In the genomic region with DNA sequence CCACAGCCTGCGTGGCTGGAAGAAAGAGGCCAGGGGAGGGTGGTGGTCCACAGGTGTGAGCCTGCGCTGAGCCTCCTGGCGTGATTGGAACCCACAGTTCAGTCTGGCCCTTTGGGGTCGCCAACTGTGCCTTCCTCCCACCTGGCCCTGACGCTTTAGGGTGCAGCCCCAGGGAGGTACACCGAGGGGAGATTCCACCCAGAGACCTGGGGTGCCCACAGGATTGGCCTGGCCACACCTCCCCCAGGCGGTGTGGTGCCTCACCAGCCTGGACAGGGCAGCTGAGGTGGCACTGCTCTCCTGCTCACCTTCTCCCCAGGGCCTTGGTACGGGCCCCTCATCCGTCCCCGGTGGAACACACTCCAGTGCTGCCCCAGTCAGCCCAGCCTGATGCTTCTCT, we compare ENCODE assay signal across 8 cellular contexts. TPM values are rescaled to one million over a fixed set of nuclear protein-coding genes. Genes with fewer than 3 reads are reported as not detected.
A peak's percentile ranks its signal among the peaks of the same experiment; 100 is the strongest.
DNase-seq lines count a peak whose midpoint lies in the region; ATAC-seq, FAIRE-seq and TF ChIP-seq lines count a peak whose summit lies in the region.
"Had no signal": no experiment of that assay in that cellular context is flagged by ENCODE, and none has a peak within 500 bp of the region (broad histone marks: within the 10 kb centered on the region; RNA-seq: fewer than 3 reads in every experiment).

No MANE protein-coding gene starts in this region.

- H3K27ac ChIP-seq in astrocyte (ENCODE audit: low read depth, low read length) (no peak overlapping the region), neuronal stem cell (replicated peaks; ENCODE audit: low read length) (no peak overlapping the region), heart right ventricle (peak overlapping the region in 3 of 10 donors; percentile 4 to 67 (median 11))

- H3K4me1 ChIP-seq in astrocyte (ENCODE audit: insufficient read depth, low read length) (peaks cover 45% of the 10 kb centered on the region), neuronal stem cell (ENCODE audit: control insufficient read depth in 2 of 2, insufficient read depth in 1 of 2, low read depth in 1 of 2, low read length in 2 of 2) (peaks cover 9 to 19% of the 10 kb centered on the region in 2 donors), heart right ventricle (peaks cover 8 to 81% (median 43%) of the 10 kb centered on the region in 9 donors)

- H4K8ac ChIP-seq in neuronal stem cell (ENCODE audit: low read depth, low read length), result no peak overlapping the region

- ATAC-seq in heart right ventricle, result no peak
- ATAC-seq in HG02981 (IDR thresholded peaks at IDR 0.05; ENCODE audit: unreplicated experiment), result no peak

- intact Hi-C loops in heart right ventricle (cut with DNase I), result loop anchor here in 1 of 10 donors (5.0 kb wide), 1 partner anchor 50 kb away; a partner anchor contains a TSS

- H3K9me3 Mint-ChIP-seq in IgD-negative memory B cell (no peaks in the 10 kb centered on the region), astrocyte (ENCODE audit: unreplicated experiment) (no peaks in the 10 kb centered on the region)

- H3K9me3 ChIP-seq in astrocyte (ENCODE audit: insufficient read depth, low read depth, low read length) (no peaks in the 10 kb centered on the region), neuronal stem cell (replicated peaks in 1 of 2; ENCODE audit: control insufficient read depth in 2 of 2, insufficient read depth in 1 of 2, low read depth in 1 of 2, low read length in 2 of 2) (no peaks in the 10 kb centered on the region), heart right ventricle (no peaks in the 10 kb centered on the region)

- H3K4me3 ChIP-seq in astrocyte (ENCODE audit: insufficient read depth, low read depth, low read length) (no peak overlapping the region), neuronal stem cell (ENCODE audit: low read length in 2 of 2) (no peak overlapping the region), heart right ventricle (no peak overlapping the region)

- no peak overlapping the region for H3K9ac ChIP-seq in astrocyte (ENCODE audit: low read length)
- peak overlapping the region; percentile 12 for H3K9ac ChIP-seq in neuronal stem cell (ENCODE audit: low read depth, low read length, poor library complexity)

- DNase-seq in astrocyte (ENCODE audit: low read depth) (no peak), neuronal stem cell (ENCODE audit: low spot score) (no peak), heart right ventricle (no peak), GM19240 (ENCODE audit: insufficient read length, low spot score) (no peak)
- DNase-seq: activated CD4-positive, alpha-beta T cell treated with anti-CD3 and anti-CD28 coated beads for 1 hour had no signal

- peaks cover 22 to 35% (median 31%) of the 10 kb centered on the region in 3 donors for H3K4me1 Mint-ChIP-seq in IgD-negative memory B cell
- peaks cover 11% of the 10 kb centered on the region for H3K4me1 Mint-ChIP-seq in astrocyte (ENCODE audit: low read depth, unreplicated experiment)

- no peaks in the 10 kb centered on the region for H3K27me3 ChIP-seq in astrocyte (ENCODE audit: insufficient read depth, low read length)
- peaks cover 0 to 5% (median 0%) of the 10 kb centered on the region in 3 experiments for H3K27me3 ChIP-seq in neuronal stem cell (ENCODE audit: control insufficient read depth in 3 of 3, insufficient read depth in 3 of 3, low read depth in 1 of 3, low read length in 3 of 3)
- H3K27me3 ChIP-seq in heart right ventricle, result peaks cover 0 to 41% (median 17%) of the 10 kb centered on the region in 7 donors

- peak overlapping the region; percentile 66 for H3K4me2 ChIP-seq in astrocyte (ENCODE audit: low read length)
- no peak overlapping the region for H3K4me2 ChIP-seq in neuronal stem cell (ENCODE audit: insufficient read depth, low read length, poor library complexity, severe bottlenecking)

- H3K4ac ChIP-seq in neuronal stem cell (ENCODE audit: low read length), result no peak overlapping the region

- no peak overlapping the region for H2BK120ac ChIP-seq in neuronal stem cell (ENCODE audit: low read depth, low read length)

- H3K14ac ChIP-seq in neuronal stem cell (ENCODE audit: low read length), result peak overlapping the region; percentile 21

- peaks cover 13% of the 10 kb centered on the region for H3K79me2 ChIP-seq in astrocyte (ENCODE audit: insufficient read depth, low read length)

- TF ChIP-seq CTCF in astrocyte (IDR thresholded peaks at IDR 0.05; ENCODE audit: insufficient read depth, low read depth, low read length) (no peak), heart right ventricle (IDR thresholded peaks at IDR 0.05) (no peak)

- peak overlapping the region; percentile 88 for H2AK5ac ChIP-seq in neuronal stem cell (ENCODE audit: low read depth, low read length)

- H3K36me3 Mint-ChIP-seq in IgD-negative memory B cell (no peaks in the 10 kb centered on the region), astrocyte (ENCODE audit: low read depth, unreplicated experiment) (no peaks in the 10 kb centered on the region)

- H3K27ac Mint-ChIP-seq in IgD-negative memory B cell (peak overlapping the region in 2 of 3 donors; percentile 95 to 96), astrocyte (ENCODE audit: unreplicated experiment) (no peak overlapping the region)

- H2BK5ac ChIP-seq in neuronal stem cell (ENCODE audit: low read length), result peak overlapping the region; percentile 10

- no peak overlapping the region for H2AFZ ChIP-seq in astrocyte (ENCODE audit: low read depth, low read length)
- H2AFZ ChIP-seq in neuronal stem cell (ENCODE audit: low read length), result no peak overlapping the region

- peak overlapping the region; percentile 68 for H3K23ac ChIP-seq in neuronal stem cell (ENCODE audit: low read depth, low read length, poor library complexity)

- no CpG with 5 or more reads among the region's 10 CpGs for WGBS in neuronal stem cell (ENCODE audit: extremely low coverage in 2 of 2, insufficient read length in 2 of 2, insufficient replicate concordance in 1 of 2), 2 donors
- WGBS in heart right ventricle, 2 donors, result 79 to 80% methylated on average over 10 of the region's 10 CpGs

- peak overlapping the region; percentile 96 for H2BK15ac ChIP-seq in neuronal stem cell (ENCODE audit: low read length)

- H4K91ac ChIP-seq in neuronal stem cell (ENCODE audit: low read depth, low read length, poor library complexity), result no peak overlapping the region

- peaks cover 12% of the 10 kb centered on the region for H4K20me1 ChIP-seq in astrocyte (ENCODE audit: insufficient read depth, low read length)

- H3K4me3 Mint-ChIP-seq in IgD-negative memory B cell (peak overlapping the region; percentile 34 to 92 (median 80)), astrocyte (ENCODE audit: unreplicated experiment) (no peak overlapping the region)

- H3K79me1 ChIP-seq in neuronal stem cell (ENCODE audit: low read depth, low read length), result peaks cover 8% of the 10 kb centered on the region

- H3K18ac ChIP-seq in neuronal stem cell (ENCODE audit: low read length), result peak overlapping the region; percentile 92

- H2BK12ac ChIP-seq in neuronal stem cell (ENCODE audit: low read length), result peak overlapping the region; percentile 0

- H3K27me3 Mint-ChIP-seq in IgD-negative memory B cell, result peaks cover 2% of the 10 kb centered on the region
- no peaks in the 10 kb centered on the region for H3K27me3 Mint-ChIP-seq in astrocyte (ENCODE audit: low read depth, unreplicated experiment)

- H3K36me3 ChIP-seq in astrocyte (ENCODE audit: insufficient read depth, low read length) (no peaks in the 10 kb centered on the region), neuronal stem cell (replicated peaks in 1 of 2; ENCODE audit: control insufficient read depth in 2 of 2, insufficient read depth in 2 of 2, low read length in 2 of 2) (peaks cover 6 to 15% of the 10 kb centered on the region in 2 donors), heart right ventricle (peaks cover 0 to 13% (median 0%) of the 10 kb centered on the region in 9 donors)

- FAIRE-seq in astrocyte (lab: Jason Lieb, UNC), result no peak

RNA-seq across cellular contexts. Expression of a gene that starts 1.0 kb away (rescaled TPM):
- polyA plus RNA-seq in IgD-negative memory B cell, result 3.5 TPM
- 0.39 and 0.48 TPM in 2 replicates for total RNA-seq in astrocyte
- not detected for polyA plus RNA-seq in neuronal stem cell (2013, experiment 1 of 2)
- not detected for polyA plus RNA-seq in neuronal stem cell (2013, experiment 2 of 2)
- 10 to 100 TPM in 1 of 10 donors, 1 to 10 TPM in 8, under 1 TPM in 1; 0.46 to 11.5 (median 3.0) TPM for total RNA-seq in heart right ventricle
- 10 to 100 TPM in 1 of 2 donors, 1 to 10 TPM in 1; 9.5 to 21.4 TPM for polyA plus RNA-seq in heart right ventricle
- total RNA-seq: kidney epithelial cell had no signal

RNA-seq across cellular contexts. Expression of a gene that starts 5.1 kb away (rescaled TPM):
- polyA plus RNA-seq in IgD-negative memory B cell, result 64.3 TPM
- total RNA-seq in astrocyte, result 15.3 and 18.8 TPM in 2 replicates
- 57.4 TPM for polyA plus RNA-seq in neuronal stem cell (2013, experiment 1 of 2)
- 58.1 TPM for polyA plus RNA-seq in neuronal stem cell (2013, experiment 2 of 2)
- total RNA-seq in heart right ventricle, result 10 to 100 TPM; 12.7 to 29.5 (median 16.1) TPM
- 100 to 1,000 TPM in 1 of 2 donors, 10 to 100 TPM in 1; 51.7 to 131 TPM for polyA plus RNA-seq in heart right ventricle

RNA-seq across cellular contexts. Expression of a gene that starts 14.6 kb away (rescaled TPM):
- polyA plus RNA-seq in IgD-negative memory B cell (not detected), heart right ventricle (10 to 100 TPM in 1 of 2 donors, under 1 TPM in 1; 0.10 to 10.3 TPM)
- total RNA-seq in astrocyte (0.22 and 0.45 TPM in 2 replicates), heart right ventricle (10 to 100 TPM in 2 of 10 donors, 1 to 10 TPM in 8; 1.4 to 10.9 (median 6.4) TPM)
- 0.07 TPM for polyA plus RNA-seq in neuronal stem cell (2013, experiment 1 of 2)
- 0.07 TPM for polyA plus RNA-seq in neuronal stem cell (2013, experiment 2 of 2)
- total RNA-seq: kidney epithelial cell had no signal

RNA-seq across cellular contexts. Expression of a gene that starts 20.1 kb away (rescaled TPM):
- polyA plus RNA-seq in IgD-negative memory B cell (not detected), heart right ventricle (1,000 to 10,000 TPM; 2,970 to 3,711 TPM)
- total RNA-seq in astrocyte (5.0 and 5.6 TPM in 2 replicates), heart right ventricle (1,000 to 10,000 TPM; 1,129 to 5,119 (median 4,014) TPM)
- polyA plus RNA-seq in neuronal stem cell (2013, experiment 1 of 2), result 0.33 TPM
- 0.42 TPM for polyA plus RNA-seq in neuronal stem cell (2013, experiment 2 of 2)

RNA-seq across cellular contexts. Expression of a gene that starts 30.7 kb away (rescaled TPM):
- 3.9 TPM for polyA plus RNA-seq in IgD-negative memory B cell
- total RNA-seq in astrocyte, result 16.2 and 20.0 TPM in 2 replicates
- 27.7 TPM for polyA plus RNA-seq in neuronal stem cell (2013, experiment 1 of 2)
- 24.0 TPM for polyA plus RNA-seq in neuronal stem cell (2013, experiment 2 of 2)
- total RNA-seq in heart right ventricle, result 10 to 100 TPM; 23.6 to 42.6 (median 28.1) TPM
- 10 to 100 TPM; 16.0 to 46.7 TPM for polyA plus RNA-seq in heart right ventricle
